23 cellular contexts compared by ENCODE assay signal in the genomic region with DNA sequence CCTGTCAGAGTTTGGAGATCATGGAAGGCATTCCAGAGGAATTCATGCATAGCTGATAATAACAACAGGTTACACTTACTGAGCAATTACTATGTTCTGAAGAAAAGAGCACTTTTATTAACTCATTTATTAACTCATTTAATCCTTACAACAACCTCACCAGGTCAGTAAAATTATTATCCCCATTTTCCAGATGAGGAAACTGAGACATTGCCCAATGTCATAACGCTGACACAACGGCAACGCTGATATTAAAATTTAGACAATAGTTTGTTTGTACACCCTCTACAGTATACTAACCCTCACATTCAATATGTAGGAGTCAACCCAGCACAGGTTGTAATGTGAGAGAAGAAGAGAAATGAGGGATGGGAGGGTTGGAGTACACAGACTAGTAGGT.
"Had no signal": no experiment of that assay in that cellular context is flagged by ENCODE, and none has a peak within 500 bp of the region (broad histone marks: within the 10 kb centered on the region; RNA-seq: fewer than 3 reads in every experiment).

No MANE protein-coding gene starts in this region.

- FAIRE-seq: colon, endothelial cell of umbilical vein, frontal cortex, islet of Langerhans, keratinocyte had no signal

- ATAC-seq: foreskin keratinocyte, gastroesophageal sphincter, heart left ventricle, left cardiac atrium, left lung, left ventricle myocardium superior, lower lobe of right lung, mucosa of descending colon had no signal

- H3K36me3 ChIP-seq: gastroesophageal sphincter, lower lobe of right lung had no signal

- H3K4me3 ChIP-seq: coronary artery, dorsolateral prefrontal cortex, esophagus muscularis mucosa, gastroesophageal sphincter, heart left ventricle, left lung, lower lobe of right lung, mucosa of descending colon had no signal

- H3K9me3 Mint-ChIP-seq: mesothelial cell of epicardium, naive B cell had no signal

- H3K4me3 Mint-ChIP-seq: mesothelial cell of epicardium, naive B cell had no signal

- H3K4me1 ChIP-seq: foreskin keratinocyte, gastroesophageal sphincter, heart left ventricle, left lung, lower lobe of right lung had no signal

- H3K27ac ChIP-seq: coronary artery, dorsolateral prefrontal cortex, esophagus muscularis mucosa, foreskin keratinocyte, gastroesophageal sphincter, heart left ventricle, left lung, lower lobe of right lung had no signal

- H3K27me3 Mint-ChIP-seq: naive B cell had no signal

- H3K27ac Mint-ChIP-seq: mesothelial cell of epicardium had no signal

- H3K27me3 ChIP-seq: dorsolateral prefrontal cortex, esophagus muscularis mucosa, foreskin keratinocyte, gastroesophageal sphincter, heart left ventricle, left lung had no signal

- DNase-seq: dermis blood vessel endothelial cell; dorsolateral prefrontal cortex; effector CD4-positive, alpha-beta T cell; effector memory CD4-positive, alpha-beta T cell; foreskin keratinocyte; heart left ventricle; hippocampal formation; left cardiac atrium; left lung; left ventricle myocardium superior; lower lobe of right lung; mesenchymal stem cell; mucosa of descending colon; naive B cell had no signal

- H3K9me3 ChIP-seq: esophagus muscularis mucosa, gastroesophageal sphincter, heart left ventricle, left lung, lower lobe of right lung, mucosa of descending colon had no signal

- H3K4me1 Mint-ChIP-seq: naive B cell had no signal
